Comparison of ENCODE assay signal across 1 cellular context in the genomic region with DNA sequence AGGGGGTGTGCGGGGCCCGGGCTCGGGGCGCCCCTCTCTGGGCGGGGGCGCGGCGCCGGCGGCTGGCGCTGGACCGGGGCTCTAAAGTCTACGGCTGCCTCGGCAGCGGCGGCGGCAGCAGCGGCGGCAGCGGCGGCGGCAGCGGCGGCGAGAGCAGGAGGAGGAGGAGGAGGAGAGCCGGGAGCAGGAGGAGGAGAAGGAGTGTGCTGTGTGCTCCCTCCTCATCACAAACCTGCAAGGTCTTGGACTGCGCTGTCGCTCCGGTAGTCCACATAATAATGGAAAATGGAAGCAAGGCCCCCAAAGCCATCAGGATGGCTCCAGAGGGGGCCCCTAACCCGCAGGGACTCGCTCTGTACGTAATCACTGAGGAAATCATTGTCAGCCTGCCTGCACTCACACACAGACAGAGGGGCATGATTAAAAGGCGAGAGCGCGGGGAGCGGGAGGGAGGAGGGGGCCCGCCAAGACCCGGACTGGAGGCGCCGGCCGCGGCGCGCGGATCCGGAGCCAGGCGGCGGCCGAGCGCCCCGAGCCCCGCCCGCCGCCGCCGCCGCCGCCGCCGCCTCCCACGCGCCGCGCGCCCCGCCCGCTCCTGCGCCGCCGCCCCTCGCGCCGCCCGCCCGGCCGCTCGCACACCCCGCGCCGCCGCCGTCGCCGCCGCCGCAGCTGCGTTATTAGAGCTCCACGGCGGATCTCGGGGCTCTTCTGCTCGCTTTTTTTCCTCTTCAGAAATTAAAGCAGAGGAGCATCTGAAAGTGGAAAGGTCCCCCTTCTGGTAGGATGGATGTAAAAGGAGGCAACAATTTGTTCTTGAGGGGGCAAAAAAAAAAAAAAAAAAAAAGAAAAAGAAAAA.
A peak's percentile ranks its signal among the peaks of the same experiment; 100 is the strongest.
TF ChIP-seq lines count a peak whose summit lies in the region.

A gene (minus strand): TSS at position 394 of the 856 bp plus-strand sequence. CDS start 1,220 bp downstream, outside the sequence.

TF ChIP-seq in K562, 482 proteins besides CTCF, POLR2A, EP300 and RAD21 (continued from another document and continues in another):
- TF ChIP-seq, protein P1, sequence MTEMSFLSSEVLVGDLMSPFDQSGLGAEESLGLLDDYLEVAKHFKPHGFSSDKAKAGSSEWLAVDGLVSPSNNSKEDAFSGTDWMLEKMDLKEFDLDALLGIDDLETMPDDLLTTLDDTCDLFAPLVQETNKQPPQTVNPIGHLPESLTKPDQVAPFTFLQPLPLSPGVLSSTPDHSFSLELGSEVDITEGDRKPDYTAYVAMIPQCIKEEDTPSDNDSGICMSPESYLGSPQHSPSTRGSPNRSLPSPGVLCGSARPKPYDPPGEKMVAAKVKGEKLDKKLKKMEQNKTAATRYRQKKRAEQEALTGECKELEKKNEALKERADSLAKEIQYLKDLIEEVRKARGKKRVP (CRISPR knock-in tag; IDR thresholded peaks at IDR 0.05): no peak
- TF ChIP-seq, protein P2, sequence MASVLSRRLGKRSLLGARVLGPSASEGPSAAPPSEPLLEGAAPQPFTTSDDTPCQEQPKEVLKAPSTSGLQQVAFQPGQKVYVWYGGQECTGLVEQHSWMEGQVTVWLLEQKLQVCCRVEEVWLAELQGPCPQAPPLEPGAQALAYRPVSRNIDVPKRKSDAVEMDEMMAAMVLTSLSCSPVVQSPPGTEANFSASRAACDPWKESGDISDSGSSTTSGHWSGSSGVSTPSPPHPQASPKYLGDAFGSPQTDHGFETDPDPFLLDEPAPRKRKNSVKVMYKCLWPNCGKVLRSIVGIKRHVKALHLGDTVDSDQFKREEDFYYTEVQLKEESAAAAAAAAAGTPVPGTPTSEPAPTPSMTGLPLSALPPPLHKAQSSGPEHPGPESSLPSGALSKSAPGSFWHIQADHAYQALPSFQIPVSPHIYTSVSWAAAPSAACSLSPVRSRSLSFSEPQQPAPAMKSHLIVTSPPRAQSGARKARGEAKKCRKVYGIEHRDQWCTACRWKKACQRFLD (CRISPR knock-in tag; IDR thresholded peaks at IDR 0.05): 0 out of 2 replicates have a peak, but pooled peaks have one; percentile 29
- TF ChIP-seq ZNF354B (CRISPR knock-in tag; IDR thresholded peaks at IDR 0.05) (no peak), BCOR (IDR thresholded peaks at IDR 0.05) (no peak), MYC (IDR thresholded peaks at IDR 0.05; ENCODE audit: low read depth, low read length) (no peak), MYC (CRISPR knock-in tag; IDR thresholded peaks at IDR 0.05; ENCODE audit: borderline replicate concordance, low read depth) (no peak), MCM7 (IDR thresholded peaks at IDR 0.05) (no peak), ARID1B (IDR thresholded peaks at IDR 0.05) (no peak; the same call in 1 of the 2 replicates), CBFA2T2 (conservative IDR thresholded peaks at IDR 0.05) (no peak), KHSRP (IDR thresholded peaks at IDR 0.05) (no peak), SLC30A9 (CRISPR knock-in tag; IDR thresholded peaks at IDR 0.05) (no peak), RFX5 (IDR thresholded peaks at IDR 0.05; ENCODE audit: low read depth, low read length) (no peak), MXI1 (IDR thresholded peaks at IDR 0.05; ENCODE audit: low read depth, low read length) (no peak), ZNF263 (CRISPR knock-in tag; IDR thresholded peaks at IDR 0.05; ENCODE audit: borderline replicate concordance) (peak; percentile 95), MCM3 (IDR thresholded peaks at IDR 0.05) (no peak), HSF4 (CRISPR knock-in tag; IDR thresholded peaks at IDR 0.05; ENCODE audit: borderline replicate concordance) (no peak), OTX1 (CRISPR knock-in tag; IDR thresholded peaks at IDR 0.05) (no peak), ZNF133 (CRISPR knock-in tag; IDR thresholded peaks at IDR 0.05) (no peak), SRSF9 (IDR thresholded peaks at IDR 0.05; ENCODE audit: borderline replicate concordance, low read depth, low read length) (no peak), ZNF551 (CRISPR knock-in tag; IDR thresholded peaks at IDR 0.05) (no peak), FOSL1 (tag; conservative IDR thresholded peaks at IDR 0.05) (no peak)
- TF ChIP-seq, protein P3, sequence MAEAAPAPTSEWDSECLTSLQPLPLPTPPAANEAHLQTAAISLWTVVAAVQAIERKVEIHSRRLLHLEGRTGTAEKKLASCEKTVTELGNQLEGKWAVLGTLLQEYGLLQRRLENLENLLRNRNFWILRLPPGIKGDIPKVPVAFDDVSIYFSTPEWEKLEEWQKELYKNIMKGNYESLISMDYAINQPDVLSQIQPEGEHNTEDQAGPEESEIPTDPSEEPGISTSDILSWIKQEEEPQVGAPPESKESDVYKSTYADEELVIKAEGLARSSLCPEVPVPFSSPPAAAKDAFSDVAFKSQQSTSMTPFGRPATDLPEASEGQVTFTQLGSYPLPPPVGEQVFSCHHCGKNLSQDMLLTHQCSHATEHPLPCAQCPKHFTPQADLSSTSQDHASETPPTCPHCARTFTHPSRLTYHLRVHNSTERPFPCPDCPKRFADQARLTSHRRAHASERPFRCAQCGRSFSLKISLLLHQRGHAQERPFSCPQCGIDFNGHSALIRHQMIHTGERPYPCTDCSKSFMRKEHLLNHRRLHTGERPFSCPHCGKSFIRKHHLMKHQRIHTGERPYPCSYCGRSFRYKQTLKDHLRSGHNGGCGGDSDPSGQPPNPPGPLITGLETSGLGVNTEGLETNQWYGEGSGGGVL (CRISPR knock-in tag; IDR thresholded peaks at IDR 0.05): no peak
- TF ChIP-seq, protein P4, sequence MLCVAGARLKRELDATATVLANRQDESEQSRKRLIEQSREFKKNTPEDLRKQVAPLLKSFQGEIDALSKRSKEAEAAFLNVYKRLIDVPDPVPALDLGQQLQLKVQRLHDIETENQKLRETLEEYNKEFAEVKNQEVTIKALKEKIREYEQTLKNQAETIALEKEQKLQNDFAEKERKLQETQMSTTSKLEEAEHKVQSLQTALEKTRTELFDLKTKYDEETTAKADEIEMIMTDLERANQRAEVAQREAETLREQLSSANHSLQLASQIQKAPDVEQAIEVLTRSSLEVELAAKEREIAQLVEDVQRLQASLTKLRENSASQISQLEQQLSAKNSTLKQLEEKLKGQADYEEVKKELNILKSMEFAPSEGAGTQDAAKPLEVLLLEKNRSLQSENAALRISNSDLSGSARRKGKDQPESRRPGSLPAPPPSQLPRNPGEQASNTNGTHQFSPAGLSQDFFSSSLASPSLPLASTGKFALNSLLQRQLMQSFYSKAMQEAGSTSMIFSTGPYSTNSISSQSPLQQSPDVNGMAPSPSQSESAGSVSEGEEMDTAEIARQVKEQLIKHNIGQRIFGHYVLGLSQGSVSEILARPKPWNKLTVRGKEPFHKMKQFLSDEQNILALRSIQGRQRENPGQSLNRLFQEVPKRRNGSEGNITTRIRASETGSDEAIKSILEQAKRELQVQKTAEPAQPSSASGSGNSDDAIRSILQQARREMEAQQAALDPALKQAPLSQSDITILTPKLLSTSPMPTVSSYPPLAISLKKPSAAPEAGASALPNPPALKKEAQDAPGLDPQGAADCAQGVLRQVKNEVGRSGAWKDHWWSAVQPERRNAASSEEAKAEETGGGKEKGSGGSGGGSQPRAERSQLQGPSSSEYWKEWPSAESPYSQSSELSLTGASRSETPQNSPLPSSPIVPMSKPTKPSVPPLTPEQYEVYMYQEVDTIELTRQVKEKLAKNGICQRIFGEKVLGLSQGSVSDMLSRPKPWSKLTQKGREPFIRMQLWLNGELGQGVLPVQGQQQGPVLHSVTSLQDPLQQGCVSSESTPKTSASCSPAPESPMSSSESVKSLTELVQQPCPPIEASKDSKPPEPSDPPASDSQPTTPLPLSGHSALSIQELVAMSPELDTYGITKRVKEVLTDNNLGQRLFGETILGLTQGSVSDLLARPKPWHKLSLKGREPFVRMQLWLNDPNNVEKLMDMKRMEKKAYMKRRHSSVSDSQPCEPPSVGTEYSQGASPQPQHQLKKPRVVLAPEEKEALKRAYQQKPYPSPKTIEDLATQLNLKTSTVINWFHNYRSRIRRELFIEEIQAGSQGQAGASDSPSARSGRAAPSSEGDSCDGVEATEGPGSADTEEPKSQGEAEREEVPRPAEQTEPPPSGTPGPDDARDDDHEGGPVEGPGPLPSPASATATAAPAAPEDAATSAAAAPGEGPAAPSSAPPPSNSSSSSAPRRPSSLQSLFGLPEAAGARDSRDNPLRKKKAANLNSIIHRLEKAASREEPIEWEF (CRISPR knock-in tag; IDR thresholded peaks at IDR 0.05): no peak
- TF ChIP-seq, protein P5, sequence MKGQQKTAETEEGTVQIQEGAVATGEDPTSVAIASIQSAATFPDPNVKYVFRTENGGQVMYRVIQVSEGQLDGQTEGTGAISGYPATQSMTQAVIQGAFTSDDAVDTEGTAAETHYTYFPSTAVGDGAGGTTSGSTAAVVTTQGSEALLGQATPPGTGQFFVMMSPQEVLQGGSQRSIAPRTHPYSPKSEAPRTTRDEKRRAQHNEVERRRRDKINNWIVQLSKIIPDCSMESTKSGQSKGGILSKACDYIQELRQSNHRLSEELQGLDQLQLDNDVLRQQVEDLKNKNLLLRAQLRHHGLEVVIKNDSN (CRISPR knock-in tag; IDR thresholded peaks at IDR 0.05): no peak
- TF ChIP-seq, protein P6, sequence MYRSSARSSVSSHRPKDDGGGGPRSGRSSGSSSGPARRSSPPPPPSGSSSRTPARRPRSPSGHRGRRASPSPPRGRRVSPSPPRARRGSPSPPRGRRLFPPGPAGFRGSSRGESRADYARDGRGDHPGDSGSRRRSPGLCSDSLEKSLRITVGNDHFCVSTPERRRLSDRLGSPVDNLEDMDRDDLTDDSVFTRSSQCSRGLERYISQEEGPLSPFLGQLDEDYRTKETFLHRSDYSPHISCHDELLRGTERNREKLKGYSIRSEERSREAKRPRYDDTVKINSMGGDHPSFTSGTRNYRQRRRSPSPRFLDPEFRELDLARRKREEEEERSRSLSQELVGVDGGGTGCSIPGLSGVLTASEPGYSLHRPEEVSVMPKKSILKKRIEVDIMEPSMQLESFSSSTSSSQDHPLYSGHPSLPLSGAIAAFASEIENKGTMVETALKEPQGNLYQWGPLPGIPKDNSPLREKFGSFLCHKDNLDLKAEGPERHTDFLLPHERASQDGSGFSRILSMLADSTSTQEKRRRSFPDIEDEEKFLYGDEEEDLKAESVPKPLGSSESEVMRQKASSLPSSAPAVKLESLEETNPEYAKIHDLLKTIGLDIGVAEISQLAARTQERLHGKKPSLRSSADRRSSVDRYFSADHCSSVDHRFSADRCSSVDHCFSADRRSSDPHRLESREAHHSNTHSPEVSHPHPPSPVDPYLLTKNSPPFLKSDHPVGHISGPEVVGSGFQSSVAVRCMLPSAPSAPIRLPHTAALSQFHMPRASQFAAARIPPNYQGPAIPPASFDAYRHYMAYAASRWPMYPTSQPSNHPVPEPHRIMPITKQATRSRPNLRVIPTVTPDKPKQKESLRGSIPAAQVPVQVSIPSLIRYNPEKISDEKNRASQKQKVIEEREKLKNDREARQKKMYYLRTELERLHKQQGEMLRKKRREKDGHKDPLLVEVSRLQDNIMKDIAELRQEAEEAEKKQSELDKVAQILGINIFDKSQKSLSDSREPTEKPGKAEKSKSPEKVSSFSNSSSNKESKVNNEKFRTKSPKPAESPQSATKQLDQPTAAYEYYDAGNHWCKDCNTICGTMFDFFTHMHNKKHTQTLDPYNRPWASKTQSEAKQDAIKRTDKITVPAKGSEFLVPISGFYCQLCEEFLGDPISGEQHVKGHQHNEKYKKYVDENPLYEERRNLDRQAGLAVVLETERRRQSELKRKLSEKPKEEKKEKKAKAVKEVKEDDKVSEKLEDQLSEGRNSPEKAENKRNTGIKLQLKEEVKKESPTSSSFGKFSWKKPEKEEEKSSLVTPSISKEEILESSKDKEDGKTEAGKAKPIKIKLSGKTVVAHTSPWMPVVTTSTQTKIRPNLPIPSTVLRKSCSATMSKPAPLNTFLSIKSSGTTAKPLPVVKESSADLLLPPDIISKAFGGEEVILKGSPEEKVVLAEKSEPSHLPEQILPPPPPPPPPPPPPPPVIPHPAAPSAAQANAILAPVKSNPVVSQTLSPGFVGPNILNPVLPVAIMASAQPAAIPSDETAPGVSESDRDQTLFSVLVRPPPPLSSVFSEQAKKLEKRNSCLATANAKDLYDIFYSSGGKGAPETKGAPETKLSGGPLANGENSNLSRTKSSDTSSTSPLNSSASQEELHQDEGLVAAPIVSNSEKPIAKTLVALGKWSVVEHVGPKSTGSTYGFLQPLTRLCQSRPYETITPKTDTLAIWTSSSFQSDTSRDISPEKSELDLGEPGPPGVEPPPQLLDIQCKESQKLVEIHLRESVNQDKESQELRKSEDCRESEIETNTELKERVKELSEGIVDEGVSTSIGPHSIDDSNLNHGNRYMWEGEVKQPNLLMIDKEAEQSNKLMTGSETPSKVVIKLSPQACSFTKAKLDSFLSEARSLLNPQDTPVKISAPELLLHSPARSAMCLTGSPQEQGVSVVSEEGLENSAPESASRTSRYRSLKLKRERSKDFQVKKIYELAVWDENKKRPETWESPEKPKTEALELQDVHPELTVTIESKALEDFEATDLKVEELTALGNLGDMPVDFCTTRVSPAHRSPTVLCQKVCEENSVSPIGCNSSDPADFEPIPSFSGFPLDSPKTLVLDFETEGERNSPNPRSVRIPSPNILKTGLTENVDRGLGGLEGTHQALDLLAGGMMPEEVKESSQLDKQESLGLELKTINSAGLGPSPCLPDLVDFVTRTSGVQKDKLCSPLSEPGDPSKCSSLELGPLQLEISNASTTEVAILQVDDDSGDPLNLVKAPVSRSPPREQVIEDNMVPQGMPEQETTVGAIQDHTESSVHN (IDR thresholded peaks at IDR 0.05; ENCODE audit: borderline replicate concordance in 1 of 2, low read depth in 1 of 2): no peak
- TF ChIP-seq, protein P7, sequence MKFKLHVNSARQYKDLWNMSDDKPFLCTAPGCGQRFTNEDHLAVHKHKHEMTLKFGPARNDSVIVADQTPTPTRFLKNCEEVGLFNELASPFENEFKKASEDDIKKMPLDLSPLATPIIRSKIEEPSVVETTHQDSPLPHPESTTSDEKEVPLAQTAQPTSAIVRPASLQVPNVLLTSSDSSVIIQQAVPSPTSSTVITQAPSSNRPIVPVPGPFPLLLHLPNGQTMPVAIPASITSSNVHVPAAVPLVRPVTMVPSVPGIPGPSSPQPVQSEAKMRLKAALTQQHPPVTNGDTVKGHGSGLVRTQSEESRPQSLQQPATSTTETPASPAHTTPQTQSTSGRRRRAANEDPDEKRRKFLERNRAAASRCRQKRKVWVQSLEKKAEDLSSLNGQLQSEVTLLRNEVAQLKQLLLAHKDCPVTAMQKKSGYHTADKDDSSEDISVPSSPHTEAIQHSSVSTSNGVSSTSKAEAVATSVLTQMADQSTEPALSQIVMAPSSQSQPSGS (CRISPR knock-in tag; IDR thresholded peaks at IDR 0.05): no peak
- TF ChIP-seq, protein P8, sequence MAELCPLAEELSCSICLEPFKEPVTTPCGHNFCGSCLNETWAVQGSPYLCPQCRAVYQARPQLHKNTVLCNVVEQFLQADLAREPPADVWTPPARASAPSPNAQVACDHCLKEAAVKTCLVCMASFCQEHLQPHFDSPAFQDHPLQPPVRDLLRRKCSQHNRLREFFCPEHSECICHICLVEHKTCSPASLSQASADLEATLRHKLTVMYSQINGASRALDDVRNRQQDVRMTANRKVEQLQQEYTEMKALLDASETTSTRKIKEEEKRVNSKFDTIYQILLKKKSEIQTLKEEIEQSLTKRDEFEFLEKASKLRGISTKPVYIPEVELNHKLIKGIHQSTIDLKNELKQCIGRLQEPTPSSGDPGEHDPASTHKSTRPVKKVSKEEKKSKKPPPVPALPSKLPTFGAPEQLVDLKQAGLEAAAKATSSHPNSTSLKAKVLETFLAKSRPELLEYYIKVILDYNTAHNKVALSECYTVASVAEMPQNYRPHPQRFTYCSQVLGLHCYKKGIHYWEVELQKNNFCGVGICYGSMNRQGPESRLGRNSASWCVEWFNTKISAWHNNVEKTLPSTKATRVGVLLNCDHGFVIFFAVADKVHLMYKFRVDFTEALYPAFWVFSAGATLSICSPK (IDR thresholded peaks at IDR 0.05; ENCODE audit: borderline replicate concordance): no peak
- TF ChIP-seq, protein P9, sequence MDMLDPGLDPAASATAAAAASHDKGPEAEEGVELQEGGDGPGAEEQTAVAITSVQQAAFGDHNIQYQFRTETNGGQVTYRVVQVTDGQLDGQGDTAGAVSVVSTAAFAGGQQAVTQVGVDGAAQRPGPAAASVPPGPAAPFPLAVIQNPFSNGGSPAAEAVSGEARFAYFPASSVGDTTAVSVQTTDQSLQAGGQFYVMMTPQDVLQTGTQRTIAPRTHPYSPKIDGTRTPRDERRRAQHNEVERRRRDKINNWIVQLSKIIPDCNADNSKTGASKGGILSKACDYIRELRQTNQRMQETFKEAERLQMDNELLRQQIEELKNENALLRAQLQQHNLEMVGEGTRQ (CRISPR knock-in tag; IDR thresholded peaks at IDR 0.05): no peak
